In genomic region chr7:4270268-4270667, GRCh38 we compare ENCODE assay signal across 19 cellular contexts.
DNase-seq lines count a peak whose midpoint lies in the region; ATAC-seq, FAIRE-seq and TF ChIP-seq lines count a peak whose summit lies in the region.
"Had no signal": no experiment of that assay in that cellular context is flagged by ENCODE, and none has a peak within 500 bp of the region (broad histone marks: within the 10 kb centered on the region; RNA-seq: fewer than 3 reads in every experiment).

No MANE protein-coding gene starts in this region.

- FAIRE-seq in H1 (lab: Jason Lieb, UNC), result no peak
- FAIRE-seq in RCC 7860 (lab: Jason Lieb, UNC), result no peak
- FAIRE-seq: A204.1, D721Med, G401.6, GM12892, GM18507, HepG2 had no signal

- 91% methylated on average over 12 of the region's 12 CpGs; no CpG with 5 or more reads in 1 of the 2 experiments for WGBS in H1 (ENCODE audit: extremely low coverage in 1 of 2, insufficient coverage in 1 of 2, insufficient read length in 1 of 2, insufficient replicate concordance in 2 of 2, low coverage in 1 of 2, low lambda C conversion rate in 2 of 2, missing lambda C conversion rate in 1 of 2), 2 experiments

- no peak overlapping the region for H3K14ac ChIP-seq in H1 (ENCODE audit: insufficient read length)

- H2BK20ac ChIP-seq in H1 (ENCODE audit: low read length), result no peak overlapping the region

- 0 out of 2 replicates have a peak overlapping the region, but pooled peaks have one; percentile 16 for H4K8ac ChIP-seq in H1 (ENCODE audit: extremely low read depth, insufficient read depth, low read length)

- H3K23me2 ChIP-seq in H1 (ENCODE audit: low read depth, low read length), result no peaks in the 10 kb centered on the region

- POLR2A ChIA-PET in H1 (lab: Charles Lee; ENCODE audit: partially characterized antibody), result no interaction called here

- DNase-seq in H1 (ENCODE audit: low read depth in 1 of 2, low spot score in 2 of 2) (peak in 1 of 2 experiments; percentile 27), osteoblast (ENCODE audit: insufficient read length, low spot score, missing footprints) (peak; percentile 52), ureter (ENCODE audit: low spot score) (peak; percentile 29), RCC 7860 (ENCODE audit: low spot score) (no peak)
- DNase-seq: ACHN; BE2C; C1 segment of cervical spinal cord; Caco-2; CD4-positive, CD25-positive, alpha-beta regulatory T cell; GOT3; H9 had no signal

- H3K56ac ChIP-seq in H1 (replicated peaks; ENCODE audit: insufficient read length, low read depth, low read length), result no peak overlapping the region

- H3K36me3 ChIP-seq in H1 (ENCODE audit: control insufficient read depth in 2 of 4, insufficient read depth in 4 of 4, low read length in 3 of 4), result no peaks in the 10 kb centered on the region
- no peaks in the 10 kb centered on the region for H3K36me3 ChIP-seq in osteoblast (ENCODE audit: insufficient read depth, low read length)
- H3K36me3 ChIP-seq: BE2C had no signal

- H3K9me3 ChIP-seq in H1 (ENCODE audit: insufficient read depth in 2 of 2, low read depth in 1 of 2, low read length in 1 of 2) (peaks cover 11% of the 10 kb centered on the region in 2 experiments; a peak in 3 of 4 replicates), osteoblast (ENCODE audit: low read depth, low read length) (no peaks in the 10 kb centered on the region)
- H3K9me3 ChIP-seq: BE2C, Caco-2 had no signal

- no peak overlapping the region for H3K18ac ChIP-seq in H1 (ENCODE audit: extremely low read depth, low read length)

- H2AK5ac ChIP-seq in H1 (ENCODE audit: low read depth, low read length), result no peak overlapping the region

- no peaks in the 10 kb centered on the region for H3K27me3 ChIP-seq in H1 (replicated peaks in 1 of 4; ENCODE audit: control insufficient read depth in 3 of 4, extremely low read depth in 1 of 4, insufficient read depth in 3 of 4, low read length in 3 of 4)
- H3K27me3 ChIP-seq in osteoblast (ENCODE audit: insufficient read depth, low read length), result no peaks in the 10 kb centered on the region
- H3K27me3 ChIP-seq: BE2C had no signal

- H2BK15ac ChIP-seq in H1 (ENCODE audit: low read length), result no peak overlapping the region

- no peaks in the 10 kb centered on the region for H3K79me2 ChIP-seq in H1 (ENCODE audit: control insufficient read depth in 1 of 2, insufficient read depth in 2 of 2, low read length in 2 of 2)
- H3K79me2 ChIP-seq in osteoblast (ENCODE audit: insufficient read depth, low read length), result no peaks in the 10 kb centered on the region

- CTCF ChIA-PET in H1 (lab: Charles Lee; ENCODE audit: partially characterized antibody), result interaction anchor here (0.6 to 1.7 kb wide), 4 partner anchors 10 to 238 kb away, joined by 3 to 5 read pairs (median 3); no protein-coding TSS in a partner anchor

- H3K4ac ChIP-seq in H1 (replicated peaks; ENCODE audit: insufficient read length, low read depth, low read length), result no peak overlapping the region

- H4K20me1 ChIP-seq in H1 (replicated peaks in 1 of 2; ENCODE audit: control insufficient read depth in 1 of 2, insufficient read depth in 2 of 2, low read length in 2 of 2) (no peaks in the 10 kb centered on the region), osteoblast (ENCODE audit: insufficient read depth, low read length) (no peaks in the 10 kb centered on the region)

- H3K9ac ChIP-seq in H1 (replicated peaks in 1 of 4; ENCODE audit: extremely low read depth in 1 of 4, low read depth in 3 of 4, low read length in 3 of 4), result no peak overlapping the region

- H3K4me1 ChIP-seq in H1 (replicated peaks in 1 of 4; ENCODE audit: control insufficient read depth in 3 of 4, insufficient read depth in 4 of 4, low read length in 3 of 4), result no peaks in the 10 kb centered on the region; a peak in 5 of 7 replicates
- H3K4me1 ChIP-seq in osteoblast (ENCODE audit: insufficient read depth, low read length), result no peaks in the 10 kb centered on the region
- H3K4me1 ChIP-seq: BE2C, Caco-2 had no signal

- H3K27ac ChIP-seq in H1 (ENCODE audit: low read depth, low read length) (no peak overlapping the region), osteoblast (ENCODE audit: low read depth, low read length) (no peak overlapping the region)

- no peak overlapping the region for H3K23ac ChIP-seq in H1 (ENCODE audit: insufficient read length)

- H4K5ac ChIP-seq in H1 (ENCODE audit: insufficient read length, low read depth, low read length), result no peak overlapping the region

- H2BK120ac ChIP-seq in H1 (replicated peaks; ENCODE audit: low read depth, low read length), result no peak overlapping the region

- TF ChIP-seq POLR2A in H1 (IDR thresholded peaks at IDR 0.05; ENCODE audit: control extremely low read depth in 1 of 2, low read depth in 2 of 2, low read length in 2 of 2), result no peak

- no peak overlapping the region for H4K91ac ChIP-seq in H1 (replicated peaks; ENCODE audit: insufficient read length, low read length)

- TF ChIP-seq RAD21 in H1 (IDR thresholded peaks at IDR 0.05 in 1 of 2, conservative IDR thresholded peaks at IDR 0.05 in 1 of 2; ENCODE audit: low read depth in 2 of 2, low read length in 2 of 2), result no peak

- H3K4me2 ChIP-seq in H1 (ENCODE audit: insufficient read depth in 1 of 2, low read depth in 2 of 2, low read length in 2 of 2) (no peak overlapping the region), osteoblast (ENCODE audit: insufficient read depth, low read length) (no peak overlapping the region)

- no peak overlapping the region for H2BK5ac ChIP-seq in H1 (ENCODE audit: low read depth, low read length)

- H2BK12ac ChIP-seq in H1 (ENCODE audit: low read depth, low read length), result no peak overlapping the region

- TF ChIP-seq CTCF in H1 (IDR thresholded peaks at IDR 0.05; ENCODE audit: control extremely low read depth in 1 of 3, insufficient read depth in 1 of 3, low read depth in 1 of 3, low read length in 3 of 3), result no peak
- TF ChIP-seq CTCF in osteoblast (IDR thresholded peaks at IDR 0.05; ENCODE audit: extremely low read depth, low read depth, low read length), result no peak

- ATAC-seq in GM18858 (IDR thresholded peaks at IDR 0.05; ENCODE audit: unreplicated experiment) (no peak), GM19467 (IDR thresholded peaks at IDR 0.05; ENCODE audit: unreplicated experiment) (no peak)
- ATAC-seq: HepG2 had no signal

- no peaks in the 10 kb centered on the region for H3K79me1 ChIP-seq in H1 (ENCODE audit: low read depth, low read length)

- H2AFZ ChIP-seq in H1 (ENCODE audit: low read length) (no peak overlapping the region), osteoblast (ENCODE audit: low read length) (no peak overlapping the region)

- H3K4me3 ChIP-seq in H1 (ENCODE audit: extremely low read depth in 1 of 4, insufficient read depth in 2 of 4, low read depth in 3 of 4, low read length in 4 of 4) (no peak overlapping the region), osteoblast (ENCODE audit: insufficient read depth, low read length) (no peak overlapping the region)

- no peak for TF ChIP-seq EP300 in H1 (IDR thresholded peaks at IDR 0.05; ENCODE audit: borderline replicate concordance in 1 of 2, low read depth in 2 of 2, low read length in 2 of 2)

TF ChIP-seq in H1, 55 proteins besides CTCF, POLR2A, EP300 and RAD21:
- TF ChIP-seq EZH2 (IDR thresholded peaks at IDR 0.05; ENCODE audit: low read depth, low read length, severe bottlenecking), result no peak
- no peak for TF ChIP-seq MAFK (IDR thresholded peaks at IDR 0.05; ENCODE audit: low read depth, low read length)
- TF ChIP-seq TBP (IDR thresholded peaks at IDR 0.05; ENCODE audit: low read depth, low read length), result no peak
- TF ChIP-seq SRF (IDR thresholded peaks at IDR 0.05; ENCODE audit: low read depth, low read length), result no peak
- TF ChIP-seq CBX8 (IDR thresholded peaks at IDR 0.05; ENCODE audit: borderline replicate concordance, low read depth, low read length), result no peak
- TF ChIP-seq SIN3A (conservative IDR thresholded peaks at IDR 0.05 in 1 of 2, IDR thresholded peaks at IDR 0.05 in 1 of 2; ENCODE audit: low read depth in 1 of 2, low read length in 2 of 2), result no peak
- TF ChIP-seq TAF1 (IDR thresholded peaks at IDR 0.05; ENCODE audit: low read depth, low read length), result no peak
- no peak for TF ChIP-seq CREB1 (IDR thresholded peaks at IDR 0.05)
- TF ChIP-seq KDM5A (IDR thresholded peaks at IDR 0.05; ENCODE audit: low read length), result no peak
- TF ChIP-seq SP2 (IDR thresholded peaks at IDR 0.05; ENCODE audit: low read length), result no peak
- TF ChIP-seq POU5F1 (IDR thresholded peaks at IDR 0.05; ENCODE audit: low read depth, low read length), result no peak
- no peak for TF ChIP-seq ATF2 (IDR thresholded peaks at IDR 0.05; ENCODE audit: low read length)
- TF ChIP-seq MAX (IDR thresholded peaks at IDR 0.05), result no peak
- no peak for TF ChIP-seq BRCA1 (IDR thresholded peaks at IDR 0.05; ENCODE audit: low read depth, low read length)
- no peak for TF ChIP-seq SAP30 (IDR thresholded peaks at IDR 0.05; ENCODE audit: insufficient read depth, insufficient replicate concordance, low read length)
- no peak for TF ChIP-seq FOSL1 (IDR thresholded peaks at IDR 0.05; ENCODE audit: insufficient read depth, low read depth, low read length)
